ENCODE assay signal across 1 cellular context in genomic region chr13:106507560-106508274, GRCh38.
TF ChIP-seq lines count a peak whose summit lies in the region.

No MANE protein-coding gene starts in this region.

TF ChIP-seq in GM23338, 12 proteins besides CTCF, POLR2A, EP300 and RAD21 (continued from another document):
- no peak for TF ChIP-seq ZNF462 (CRISPR knock-in tag; IDR thresholded peaks at IDR 0.05)
- TF ChIP-seq JUNB (IDR thresholded peaks at IDR 0.05; ENCODE audit: unreplicated experiment) = no peak
- no peak for TF ChIP-seq NANOG (IDR thresholded peaks at IDR 0.05; ENCODE audit: borderline replicate concordance)
- no peak for TF ChIP-seq ETS1 (IDR thresholded peaks at IDR 0.05)
- no peak for TF ChIP-seq EZH2 (IDR thresholded peaks at IDR 0.05; ENCODE audit: low read depth, unreplicated experiment)
- no peak for TF ChIP-seq ZNF331 (CRISPR knock-in tag; IDR thresholded peaks at IDR 0.05; ENCODE audit: low read depth)
- no peak for TF ChIP-seq ZNF114 (CRISPR knock-in tag; IDR thresholded peaks at IDR 0.05)
- no peak for TF ChIP-seq EZH2phosphoT487 (IDR thresholded peaks at IDR 0.05; ENCODE audit: unreplicated experiment)
TF ChIP-seq in GM23338: peak in this region for 0.
